In genomic region chr1:38068220-38068979, GRCh38 we compare ENCODE assay signal across 16 cellular contexts. TPM values are rescaled to one million over a fixed set of nuclear protein-coding genes. Genes with fewer than 3 reads are reported as not detected.
"Had no signal": no experiment of that assay in that cellular context is flagged by ENCODE, and none has a peak within 500 bp of the region (broad histone marks: within the 10 kb centered on the region; RNA-seq: fewer than 3 reads in every experiment).

No MANE protein-coding gene starts in this region.

- H3K27ac Mint-ChIP-seq: activated T-helper 2 cell treated with anti-CD3 and anti-CD28 coated beads, Interferon-gamma antibody, Interleukin-2, Interleukin-4, amounts not matched to agents 10 μg/mL and 5 μg/mL and 100 μg/mL, durations not matched to agents 14 hours and 24 hours and 36 hours; dendritic cell treated with granulocyte-macrophage colony-stimulating factor and Interleukin-4, amounts not matched to agents 40 ng/mL and 50 ng/mL, for 4 days; effector memory CD8-positive, alpha-beta T cell; T-helper 2 cell treated with Interferon-gamma antibody and Interleukin-4, amounts not matched to agents 5 μg/mL and 100 μg/mL, for 36 hours had no signal

- H3K4me3 ChIP-seq: body of pancreas, tibial nerve had no signal

- ATAC-seq: activated CD4-positive, CD25-positive, alpha-beta regulatory T cell treated with anti-CD3 and anti-CD28 coated beads, Interleukin-2, amount 50 U/mL, for 24 hours; activated naive CD4-positive, alpha-beta T cell treated with anti-CD3 and anti-CD28 coated beads, Interleukin-2, amount 50 U/mL, for 72 hours; body of pancreas; effector memory CD8-positive, alpha-beta T cell had no signal

- H3K27ac ChIP-seq: body of pancreas, parathyroid adenoma, tibial nerve had no signal

- H3K9me3 Mint-ChIP-seq: activated naive CD4-positive, alpha-beta T cell treated with anti-CD3 and anti-CD28 coated beads, Interleukin-2, amount 50 U/mL, for 72 hours; activated T-helper 2 cell treated with anti-CD3 and anti-CD28 coated beads, Interferon-gamma antibody, Interleukin-2, Interleukin-4, amounts not matched to agents 10 μg/mL and 5 μg/mL and 100 μg/mL, durations not matched to agents 14 hours and 24 hours and 36 hours; central memory CD8-positive, alpha-beta T cell; dendritic cell treated with granulocyte-macrophage colony-stimulating factor and Interleukin-4, amounts not matched to agents 40 ng/mL and 50 ng/mL, for 4 days; effector memory CD8-positive, alpha-beta T cell; T-helper 2 cell treated with Interferon-gamma antibody and Interleukin-4, amounts not matched to agents 5 μg/mL and 100 μg/mL, for 36 hours had no signal

- H3K4me1 ChIP-seq: body of pancreas, parathyroid adenoma had no signal

- DNase-seq: amniotic stem cell; body of pancreas; effector memory CD8-positive, alpha-beta T cell; erythroblast; hippocampal formation; mesendoderm; small intestine had no signal

- H3K4me3 Mint-ChIP-seq: central memory CD8-positive, alpha-beta T cell; dendritic cell treated with granulocyte-macrophage colony-stimulating factor and Interleukin-4, amounts not matched to agents 40 ng/mL and 50 ng/mL, for 4 days; effector memory CD8-positive, alpha-beta T cell; T-helper 2 cell treated with Interferon-gamma antibody and Interleukin-4, amounts not matched to agents 5 μg/mL and 100 μg/mL, for 36 hours had no signal

- H3K79me2 ChIP-seq: parathyroid adenoma had no signal

- H3K4me1 Mint-ChIP-seq: central memory CD8-positive, alpha-beta T cell had no signal

- H3K27me3 ChIP-seq: body of pancreas, tibial nerve had no signal

- H3K9me3 ChIP-seq: body of pancreas, tibial nerve had no signal

- H3K36me3 ChIP-seq: tibial nerve had no signal

- H3K36me3 Mint-ChIP-seq: activated naive CD4-positive, alpha-beta T cell treated with anti-CD3 and anti-CD28 coated beads, Interleukin-2, amount 50 U/mL, for 72 hours had no signal

RNA-seq across cellular contexts. Expression of gene POU3F1, which starts 21.8 kb away (rescaled TPM):
- total RNA-seq: activated naive CD4-positive, alpha-beta T cell treated with anti-CD3 and anti-CD28 coated beads, Interleukin-2, amount 50 U/mL, for 72 hours; body of pancreas; liver had no signal
